ENCODE assay signal across 20 cellular contexts in genomic region chr17:61460796-61461585, GRCh38. TPM values are rescaled to one million over a fixed set of nuclear protein-coding genes. Genes with fewer than 3 reads are reported as not detected.
DNase-seq lines count a peak whose midpoint lies in the region; ATAC-seq and TF ChIP-seq lines count a peak whose summit lies in the region.
"Had no signal": no experiment of that assay in that cellular context is flagged by ENCODE, and none has a peak within 500 bp of the region (broad histone marks: within the 10 kb centered on the region; RNA-seq: fewer than 3 reads in every experiment).

No MANE protein-coding gene starts in this region.

- H3K36me3 Mint-ChIP-seq in activated naive CD4-positive, alpha-beta T cell treated with anti-CD3 and anti-CD28 coated beads, Interleukin-2, amount 50 U/mL, for 24 hours, result no peaks in the 10 kb centered on the region
- H3K36me3 Mint-ChIP-seq in mesothelial cell of epicardium, result peaks cover 4% of the 10 kb centered on the region
- H3K36me3 Mint-ChIP-seq: activated CD4-positive, alpha-beta memory T cell treated with anti-CD3 and anti-CD28 coated beads for 36 hours had no signal

- H3K9me3 Mint-ChIP-seq in activated naive CD4-positive, alpha-beta T cell treated with anti-CD3 and anti-CD28 coated beads, Interleukin-2, amount 50 U/mL, for 24 hours, result no peaks in the 10 kb centered on the region
- no peaks in the 10 kb centered on the region for H3K9me3 Mint-ChIP-seq in mesothelial cell of epicardium
- H3K9me3 Mint-ChIP-seq: activated CD4-positive, alpha-beta memory T cell treated with anti-CD3 and anti-CD28 coated beads for 36 hours had no signal

- H3K4me1 ChIP-seq in upper lobe of right lung, result peaks cover 33% of the 10 kb centered on the region

- H3K27ac ChIP-seq in WERI-Rb-1 (no peak overlapping the region), upper lobe of right lung (peak overlapping the region; percentile 77)
- H3K27ac ChIP-seq: C4-2B, GM23248 had no signal

- DNase-seq in activated naive CD4-positive, alpha-beta T cell treated with Interleukin-2 at 50 U/mL for 16 hours, result no peak
- DNase-seq in WERI-Rb-1, result peak; percentile 9
- DNase-seq in mesothelial cell of epicardium (ENCODE audit: low spot score in 2 of 2, unreplicated experiment in 2 of 2), result no peak
- DNase-seq in upper lobe of right lung, result no peak
- no peak for DNase-seq in NCI-H2196 treated with DMSO at 0.1 percent for 48 hours (lab: John Stamatoyannopoulos, UW; ENCODE audit: unreplicated experiment)
- no peak for DNase-seq in GM20000 (ENCODE audit: low spot score)
- no peak for DNase-seq in T-helper 9 cell
- DNase-seq: activated CD4-positive, alpha-beta memory T cell treated with anti-CD3 and anti-CD28 coated beads for 36 hours; DMS153; GDM1; NCI-H1694 treated with DMSO at 0.1 percent for 48 hours; nucleus accumbens; PC-3; SHP77 treated with DMSO at 0.1 percent for 48 hours; substantia nigra; T-helper 1 cell had no signal

- H3K4me1 Mint-ChIP-seq in activated naive CD4-positive, alpha-beta T cell treated with anti-CD3 and anti-CD28 coated beads, Interleukin-2, amount 50 U/mL, for 24 hours, result peaks cover 35% of the 10 kb centered on the region
- H3K4me1 Mint-ChIP-seq in mesothelial cell of epicardium, result peaks cover 73% of the 10 kb centered on the region

- H3K27me3 ChIP-seq in WERI-Rb-1 (ENCODE audit: insufficient read depth, low read depth, severe bottlenecking) (no peaks in the 10 kb centered on the region), upper lobe of right lung (peaks cover 59% of the 10 kb centered on the region)

- TF ChIP-seq CTCF in WERI-Rb-1 (IDR thresholded peaks at IDR 0.05; ENCODE audit: low read depth, low read length) (no peak), mesothelial cell of epicardium (IDR thresholded peaks at IDR 0.05; ENCODE audit: unreplicated experiment) (no peak), upper lobe of right lung (IDR thresholded peaks at IDR 0.05) (no peak), GM20000 (IDR thresholded peaks at IDR 0.05; ENCODE audit: extremely low read depth, missing control alignments) (no peak)

- peak overlapping the region; percentile 34 for H3K4me3 Mint-ChIP-seq in activated naive CD4-positive, alpha-beta T cell treated with anti-CD3 and anti-CD28 coated beads, Interleukin-2, amount 50 U/mL, for 24 hours
- peak overlapping the region; percentile 48 for H3K4me3 Mint-ChIP-seq in mesothelial cell of epicardium
- H3K4me3 Mint-ChIP-seq: activated CD4-positive, alpha-beta memory T cell treated with anti-CD3 and anti-CD28 coated beads for 36 hours had no signal

- H3K9me3 ChIP-seq in WERI-Rb-1 (ENCODE audit: severe bottlenecking) (peaks cover 5% of the 10 kb centered on the region), upper lobe of right lung (no peaks in the 10 kb centered on the region)

- ATAC-seq in upper lobe of right lung, result no peak

- H3K36me3 ChIP-seq in WERI-Rb-1 (no peaks in the 10 kb centered on the region), upper lobe of right lung (no peaks in the 10 kb centered on the region)

- intact Hi-C loops in upper lobe of right lung (cut with DNase I), result no loop called here

- H3K27ac Mint-ChIP-seq in activated naive CD4-positive, alpha-beta T cell treated with anti-CD3 and anti-CD28 coated beads, Interleukin-2, amount 50 U/mL, for 24 hours, result no peak overlapping the region
- peak overlapping the region; percentile 89 for H3K27ac Mint-ChIP-seq in mesothelial cell of epicardium
- H3K27ac Mint-ChIP-seq: activated CD4-positive, alpha-beta memory T cell treated with anti-CD3 and anti-CD28 coated beads for 36 hours had no signal

- H3K27me3 Mint-ChIP-seq in activated naive CD4-positive, alpha-beta T cell treated with anti-CD3 and anti-CD28 coated beads, Interleukin-2, amount 50 U/mL, for 24 hours, result peaks cover 41% of the 10 kb centered on the region
- H3K27me3 Mint-ChIP-seq in mesothelial cell of epicardium (ENCODE audit: low read depth), result peaks cover 68% of the 10 kb centered on the region

- H3K4me3 ChIP-seq in WERI-Rb-1 (ENCODE audit: low read depth, low read length) (no peak overlapping the region), upper lobe of right lung (peak overlapping the region; percentile 28)

RNA-seq across cellular contexts. Expression of gene TBX4, which starts 8.8 kb away (rescaled TPM):
- total RNA-seq in mesothelial cell of epicardium (51.9 to 56.6 TPM (median 54.2 TPM) in 3 replicates), upper lobe of right lung (28.6 TPM)
- total RNA-seq: activated CD4-positive, alpha-beta memory T cell treated with anti-CD3 and anti-CD28 coated beads for 36 hours; GM23248; left lobe of liver; PC-3 had no signal
